Comparison of ENCODE assay signal across 9 cellular contexts in genomic region chr7:151694828-151695580, GRCh38.
DNase-seq lines count a peak whose midpoint lies in the region; ATAC-seq, FAIRE-seq and TF ChIP-seq lines count a peak whose summit lies in the region.
"Had no signal": no experiment of that assay in that cellular context is flagged by ENCODE, and none has a peak within 500 bp of the region (broad histone marks: within the 10 kb centered on the region; RNA-seq: fewer than 3 reads in every experiment).

No MANE protein-coding gene starts in this region.

- H3K4me1 ChIP-seq in kidney (ENCODE audit: control insufficient read depth in 1 of 2, insufficient read depth in 1 of 2, low read depth in 1 of 2, low read length in 2 of 2) = peaks cover 14 to 20% of the 10 kb centered on the region in 2 donors
- peaks cover 5 to 36% (median 20%) of the 10 kb centered on the region in 6 donors for H3K4me1 ChIP-seq in spleen

- WGBS in spleen, 5 donors = 50 to 61% (median 60%) methylated on average over 12 to 15 of the region's 15 CpGs

- FAIRE-seq in kidney (lab: Jason Lieb, UNC) = no peak

- no peak for TF ChIP-seq CTCF in kidney (IDR thresholded peaks at IDR 0.05; ENCODE audit: borderline replicate concordance, extremely low read depth, insufficient read depth)
- TF ChIP-seq CTCF in spleen (IDR thresholded peaks at IDR 0.05 in 8 of 11, conservative IDR thresholded peaks at IDR 0.05 in 3 of 11) = no peak

- peak overlapping the region in 1 of 2 donors; percentile 15 for H3K9ac ChIP-seq in kidney (ENCODE audit: low read length in 2 of 2)

- intact Hi-C loops in kidney (cut with DNase I) (no loop called here), spleen (cut with DNase I; ENCODE audit: low total_unique reads) (no loop called here)

- H3K27ac ChIP-seq in kidney (ENCODE audit: low read depth in 2 of 2, low read length in 2 of 2) (peak overlapping the region; percentile 60 to 76), spleen (peak overlapping the region in 4 of 8 donors; percentile 33 to 66 (median 58))

- DNase-seq in HT-29 (ENCODE audit: low spot score) = peak; percentile 45
- DNase-seq in SHP77 treated with DMSO at 0.1 percent for 48 hours (lab: John Stamatoyannopoulos, UW) = peak; percentile 19
- peak; percentile 72 for DNase-seq in kidney
- DNase-seq in spleen = peak; percentile 84
- no peak for DNase-seq in stimulated activated CD4-positive, alpha-beta T cell treated with anti-CD3 and anti-CD28 coated beads, Interleukin-4, amount 100 ng/mL, for 1 hour
- DNase-seq in activated CD8-positive, alpha-beta memory T cell treated with anti-CD3 and anti-CD28 coated beads, Interleukin-2, amount 50 U/mL, for 4 hours = no peak
- DNase-seq: NCI-H446 treated with DMSO at 0.1 percent for 48 hours; stimulated activated CD4-positive, alpha-beta T cell treated with anti-CD3 and anti-CD28 coated beads, Interleukin-4, amount 100 ng/mL, for 24 hours had no signal

- H3K36me3 ChIP-seq in kidney (ENCODE audit: control insufficient read depth in 1 of 2, insufficient read depth in 2 of 2, low read length in 2 of 2) (no peaks in the 10 kb centered on the region), spleen (peaks cover 0 to 12% (median 0%) of the 10 kb centered on the region in 6 donors)

- no peaks in the 10 kb centered on the region for H3K9me3 ChIP-seq in kidney (ENCODE audit: control insufficient read depth in 1 of 2, low read length in 2 of 2)
- no peaks in the 10 kb centered on the region for H3K9me3 ChIP-seq in spleen

- TF ChIP-seq POLR2A in spleen (IDR thresholded peaks at IDR 0.05) = no peak

- no peaks in the 10 kb centered on the region for H3K27me3 ChIP-seq in spleen (replicated peaks in 1 of 7)

- H3K4me3 ChIP-seq in kidney (ENCODE audit: low read length in 2 of 2) (no peak overlapping the region), spleen (no peak overlapping the region)

- ATAC-seq in GM18517 (IDR thresholded peaks at IDR 0.05; ENCODE audit: unreplicated experiment) = no peak

Comparison
In these comparisons a context has a peak if more than half of its experiments do, and no peak if none do; other contexts are left out.
1. DNase-seq: peak in HT-29 (single experiment), SHP77 treated with DMSO at 0.1 percent for 48 hours (single experiment), kidney (single experiment) and spleen (single experiment); none in stimulated activated CD4-positive, alpha-beta T cell treated with anti-CD3 and anti-CD28 coated beads, Interleukin-4, amount 100 ng/mL, for 1 hour (single experiment) and activated CD8-positive, alpha-beta memory T cell treated with anti-CD3 and anti-CD28 coated beads, Interleukin-2, amount 50 U/mL, for 4 hours (single experiment).